In genomic region chr16:46649571-46649970, GRCh38 we compare ENCODE assay signal across 13 cellular contexts. TPM values are rescaled to one million over a fixed set of nuclear protein-coding genes. Genes with fewer than 3 reads are reported as not detected.
DNase-seq lines count a peak whose midpoint lies in the region; ATAC-seq and TF ChIP-seq lines count a peak whose summit lies in the region.
"Had no signal": no experiment of that assay in that cellular context is flagged by ENCODE, and none has a peak within 500 bp of the region (broad histone marks: within the 10 kb centered on the region; RNA-seq: fewer than 3 reads in every experiment).

No MANE protein-coding gene starts in this region.

- H3K14ac ChIP-seq in IMR-90 (replicated peaks; ENCODE audit: low read depth, low read length) = peak overlapping the region; percentile 66; the same call in 1 of the 2 replicates

- no peaks in the 10 kb centered on the region for H4K20me1 ChIP-seq in IMR-90 (ENCODE audit: insufficient read depth, low read length)

- ATAC-seq in IMR-90 (ENCODE audit: low read depth) (peak; percentile 64), HG03039 (IDR thresholded peaks at IDR 0.05; ENCODE audit: unreplicated experiment) (no peak)
- ATAC-seq: naive thymus-derived CD4-positive, alpha-beta T cell had no signal

- H2BK120ac ChIP-seq in IMR-90 (ENCODE audit: low read depth, low read length) = no peak overlapping the region

- POLR2A ChIA-PET in IMR-90 (lab: Charles Lee; ENCODE audit: unreplicated experiment) = no interaction called here

- peak overlapping the region; percentile 17; the same call in 1 of the 2 replicates for H3K4me3 ChIP-seq in IMR-90 (ENCODE audit: insufficient read depth, low read depth, low read length)
- H3K4me3 ChIP-seq in colonic mucosa = no peak overlapping the region
- H3K4me3 ChIP-seq in skeletal muscle tissue (ENCODE audit: low read length in 3 of 3) = peak overlapping the region; percentile 64 to 72 (median 70)

- H3K18ac ChIP-seq in IMR-90 (ENCODE audit: low read depth, low read length) = no peak overlapping the region

- DNase-seq in IMR-90 = peak; percentile 51
- peak; percentile 31 for DNase-seq in colonic mucosa
- peak; percentile 58 for DNase-seq in medulla oblongata (ENCODE audit: extremely low spot score)
- DNase-seq in COLO668 (lab: John Stamatoyannopoulos, UW; ENCODE audit: unreplicated experiment) = no peak
- no peak for DNase-seq in GF-D8 (lab: John Stamatoyannopoulos, UW)
- DNase-seq in DMS153 treated with DMSO at 0.1 percent for 48 hours (lab: John Stamatoyannopoulos, UW; ENCODE audit: unreplicated experiment) = no peak
- DNase-seq: AML-193; DMS153; endodermal cell; naive thymus-derived CD4-positive, alpha-beta T cell had no signal

- CTCF ChIA-PET in IMR-90 (lab: Yijun Ruan, JAX) = interaction anchor here (0.7 kb wide), 1 partner anchor 30 kb away, joined by 3 read pairs; no protein-coding TSS in a partner anchor

- no peak overlapping the region for H3K23ac ChIP-seq in IMR-90 (ENCODE audit: low read depth, low read length)

- H3K27ac ChIP-seq in IMR-90 (ENCODE audit: insufficient read depth, low read length) (peak overlapping the region; percentile 40; the same call in 1 of the 2 replicates), colonic mucosa (peak overlapping the region; percentile 27), skeletal muscle tissue (ENCODE audit: low read depth, low read length) (peak overlapping the region; percentile 89)
- H3K27ac ChIP-seq: brain microvascular endothelial cell had no signal

- peaks cover 2% of the 10 kb centered on the region; the same call in 1 of the 2 replicates for H3K4me1 ChIP-seq in IMR-90 (ENCODE audit: control insufficient read depth, insufficient read depth, low read length)
- H3K4me1 ChIP-seq in colonic mucosa = no peaks in the 10 kb centered on the region
- H3K4me1 ChIP-seq in skeletal muscle tissue (ENCODE audit: control insufficient read depth in 3 of 3, insufficient read depth in 3 of 3, low read length in 3 of 3) = peaks cover 8 to 15% (median 15%) of the 10 kb centered on the region in 3 donors

- peak overlapping the region; percentile 81 for H2AFZ ChIP-seq in IMR-90 (replicated peaks; ENCODE audit: low read length, poor library complexity)

- H4K5ac ChIP-seq in IMR-90 (ENCODE audit: low read depth, low read length) = no peak overlapping the region

- H3K4me2 ChIP-seq in IMR-90 (ENCODE audit: low read depth, low read length) = peak overlapping the region; percentile 46; the same call in 1 of the 2 replicates

- BruUV-seq in IMR-90 (replicated peaks; lab: Mats Ljungman, UMichigan) = no TSS peak

- no peaks in the 10 kb centered on the region for H3K79me1 ChIP-seq in IMR-90 (ENCODE audit: low read depth in 1 of 2, low read length in 2 of 2)

- H3K9me1 ChIP-seq in IMR-90 (ENCODE audit: insufficient read depth, low read length) = peaks cover 9% of the 10 kb centered on the region; the same call in 1 of the 2 replicates

- TF ChIP-seq POLR2A in IMR-90 (IDR thresholded peaks at IDR 0.05; ENCODE audit: low read depth, low read length) = no peak

- H2BK20ac ChIP-seq in IMR-90 (ENCODE audit: low read depth, low read length) = no peak overlapping the region

- TF ChIP-seq CTCF in IMR-90 (conservative IDR thresholded peaks at IDR 0.05; ENCODE audit: low read depth, low read length) (no peak), colonic mucosa (IDR thresholded peaks at IDR 0.05) (no peak)

- no peak for TF ChIP-seq RAD21 in IMR-90 (IDR thresholded peaks at IDR 0.05; ENCODE audit: low read length)

- dilution Hi-C loops in IMR-90 (cut with HindIII; ENCODE audit: low sequenced_read_pairs, unreplicated experiment) = no loop called here

- H3K27me3 ChIP-seq in IMR-90 (ENCODE audit: control insufficient read depth, insufficient read depth, low read length) (no peaks in the 10 kb centered on the region), colonic mucosa (no peaks in the 10 kb centered on the region), skeletal muscle tissue (ENCODE audit: control insufficient read depth in 3 of 3, insufficient read depth in 3 of 3, low read length in 3 of 3) (no peaks in the 10 kb centered on the region)
- H3K27me3 ChIP-seq: brain microvascular endothelial cell had no signal

- no peaks in the 10 kb centered on the region for H3K9me3 ChIP-seq in IMR-90 (ENCODE audit: control insufficient read depth, insufficient read depth, low read length)
- no peaks in the 10 kb centered on the region for H3K9me3 ChIP-seq in colonic mucosa
- no peaks in the 10 kb centered on the region for H3K9me3 ChIP-seq in skeletal muscle tissue (ENCODE audit: control insufficient read depth in 3 of 3, low read length in 3 of 3)

- in situ Hi-C loops in IMR-90 (cut with MboI; ENCODE audit: low sequenced_read_pairs) = no loop called here

- H2AK5ac ChIP-seq in IMR-90 (ENCODE audit: low read depth, low read length) = no peak overlapping the region; the same call in 1 of the 2 replicates

- no peak overlapping the region for H2BK5ac ChIP-seq in IMR-90 (ENCODE audit: low read depth, low read length, poor library complexity, severe bottlenecking)

- H4K91ac ChIP-seq in IMR-90 (ENCODE audit: insufficient read depth, low read depth, low read length) = no peak overlapping the region

- peak overlapping the region; percentile 3 for H2AK9ac ChIP-seq in IMR-90 (replicated peaks; ENCODE audit: low read depth, low read length, poor library complexity)

- H4K8ac ChIP-seq in IMR-90 (ENCODE audit: low read depth in 2 of 2, low read length in 2 of 2) = peak overlapping the region in 1 of 2 experiments; percentile 72; a peak in 1 of 4 replicates

- H3K9ac ChIP-seq in IMR-90 (ENCODE audit: low read depth, low read length) = no peak overlapping the region
- no peak overlapping the region for H3K9ac ChIP-seq in colonic mucosa (ENCODE audit: low read depth in 2 of 2, low read length in 2 of 2)
- H3K9ac ChIP-seq in skeletal muscle tissue (ENCODE audit: low read depth in 1 of 3, low read length in 3 of 3) = peak overlapping the region; percentile 58 to 84 (median 77)

- no peak overlapping the region for H3K56ac ChIP-seq in IMR-90 (ENCODE audit: extremely low read depth, insufficient read depth, low read length)

- peak overlapping the region; percentile 56; the same call in 1 of the 2 replicates for H3K4ac ChIP-seq in IMR-90 (ENCODE audit: low read depth, low read length)

- H2BK15ac ChIP-seq in IMR-90 (ENCODE audit: low read depth, low read length) = no peak overlapping the region

- intact Hi-C loops in IMR-90 (cut with micrococcal nuclease) = no loop called here
- intact Hi-C loops in colonic mucosa (cut with DNase I) = no loop called here

- H3K36me3 ChIP-seq in IMR-90 (ENCODE audit: control insufficient read depth, insufficient read depth, low read length) = no peaks in the 10 kb centered on the region
- H3K36me3 ChIP-seq in colonic mucosa = no peaks in the 10 kb centered on the region
- H3K36me3 ChIP-seq in skeletal muscle tissue (ENCODE audit: control insufficient read depth in 3 of 3, insufficient read depth in 3 of 3, low read length in 3 of 3) = no peaks in the 10 kb centered on the region
- H3K36me3 ChIP-seq: brain microvascular endothelial cell had no signal

- 95% methylated on average over 7 of the region's 21 CpGs; no CpG with 5 or more reads in 1 of the 2 experiments for WGBS in IMR-90 (ENCODE audit: extremely low coverage in 2 of 2, insufficient read length in 1 of 2), 2 experiments

TF ChIP-seq in IMR-90, 13 proteins besides CTCF, POLR2A, EP300 and RAD21:
- peak; percentile 46; the same call in 1 of the 2 replicates for TF ChIP-seq USF2 (IDR thresholded peaks at IDR 0.05; ENCODE audit: low read depth, low read length)
- TF ChIP-seq SMC3 (IDR thresholded peaks at IDR 0.05; ENCODE audit: low read depth, low read length) = no peak
- no peak for TF ChIP-seq MAZ (IDR thresholded peaks at IDR 0.05; ENCODE audit: borderline replicate concordance, low read depth, low read length)
- TF ChIP-seq CHD1 (IDR thresholded peaks at IDR 0.05; ENCODE audit: low read depth, low read length) = no peak
- no peak for TF ChIP-seq MXI1 (IDR thresholded peaks at IDR 0.05; ENCODE audit: borderline replicate concordance, low read depth, low read length)

RNA-seq across cellular contexts. Expression of gene SHCBP1, which starts 28.4 kb away (rescaled TPM):
- 18.3 and 35.3 TPM in 2 replicates for total RNA-seq in IMR-90 (2012; rRNA removed)
- 15.6 and 18.6 TPM in 2 replicates for polyA plus RNA-seq in IMR-90 (2012; rRNA removed)
- 2.4 and 7.3 TPM in 2 replicates for polyA plus RNA-seq in IMR-90 (2012; cell fraction: cytosol; rRNA removed)
- polyA plus RNA-seq in IMR-90 (2012; cell fraction: nucleus; rRNA removed; ENCODE audit: low replicate concordance) = 0.76 and 3.9 TPM in 2 replicates
- 10 to 100 TPM in 1 of 2 donors, 1 to 10 TPM in 1; 4.6 to 25.1 TPM for total RNA-seq in colonic mucosa
- total RNA-seq in skeletal muscle tissue = 8.9 TPM

RNA-seq across cellular contexts. Expression of gene VPS35, which starts 39.4 kb away (rescaled TPM):
- total RNA-seq in IMR-90 (2012; rRNA removed) = 89.4 and 174 TPM in 2 replicates
- polyA plus RNA-seq in IMR-90 (2012; rRNA removed) = 24.2 and 42.3 TPM in 2 replicates
- polyA plus RNA-seq in IMR-90 (2012; cell fraction: cytosol; rRNA removed) = 5.9 TPM in 2 replicates
- polyA plus RNA-seq in IMR-90 (2012; cell fraction: nucleus; rRNA removed; ENCODE audit: low replicate concordance) = 1.8 and 22.6 TPM in 2 replicates
- total RNA-seq in colonic mucosa = 100 to 1,000 TPM; 121 to 124 TPM
- total RNA-seq in skeletal muscle tissue = 107 TPM

RNA-seq across cellular contexts. Expression of gene ORC6, which starts 39.9 kb away (rescaled TPM):
- total RNA-seq in IMR-90 (2012; rRNA removed) = 9.0 and 13.1 TPM in 2 replicates
- polyA plus RNA-seq in IMR-90 (2012; rRNA removed) = 14.7 and 15.9 TPM in 2 replicates
- polyA plus RNA-seq in IMR-90 (2012; cell fraction: cytosol; rRNA removed) = 6.3 and 9.5 TPM in 2 replicates
- polyA plus RNA-seq in IMR-90 (2012; cell fraction: nucleus; rRNA removed; ENCODE audit: low replicate concordance) = 6.4 and 13.5 TPM in 2 replicates
- total RNA-seq in colonic mucosa = 10 to 100 TPM in 1 of 2 donors, 1 to 10 TPM in 1; 6.8 to 28.4 TPM
- 3.1 TPM for total RNA-seq in skeletal muscle tissue

Comparison
In these comparisons a context has a peak if more than half of its experiments do, and no peak if none do; other contexts are left out.
1. DNase-seq: peak in IMR-90 (single experiment), colonic mucosa (single experiment) and medulla oblongata (single experiment); none in COLO668 (single experiment), GF-D8 (single experiment) and DMS153 treated with DMSO at 0.1 percent for 48 hours (single experiment).
2. H3K27ac ChIP-seq: peak in every context shown above with its lines; median percentile 89 in skeletal muscle tissue; 40 in IMR-90; 27 in colonic mucosa.
3. H3K9ac ChIP-seq: peak in skeletal muscle tissue (3 of 3); none in IMR-90 (single experiment) and colonic mucosa (0 of 2).